Comparison of ENCODE assay signal across 9 cellular contexts in the genomic region with DNA sequence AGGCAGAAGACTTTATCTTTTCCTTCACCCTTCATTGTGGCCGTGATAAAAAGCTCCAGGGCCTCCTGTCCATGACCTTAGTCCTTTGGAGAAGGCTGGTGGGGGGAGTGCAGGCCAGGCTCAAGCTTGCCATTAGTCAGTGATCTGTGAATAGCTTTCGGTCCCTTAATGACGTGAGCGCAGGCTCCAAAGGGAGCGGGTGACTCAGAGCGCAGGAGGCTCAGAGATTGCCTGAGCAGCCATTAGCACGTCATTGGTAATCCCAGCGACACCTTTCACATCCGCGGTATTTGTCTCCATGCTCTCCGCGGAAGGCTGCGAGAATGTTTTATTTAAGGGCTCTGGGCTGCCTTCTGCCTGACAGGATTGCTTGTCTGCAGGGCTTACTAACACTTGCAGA.
DNase-seq lines count a peak whose midpoint lies in the region; ATAC-seq and TF ChIP-seq lines count a peak whose summit lies in the region.
"Had no signal": no experiment of that assay in that cellular context is flagged by ENCODE, and none has a peak within 500 bp of the region (broad histone marks: within the 10 kb centered on the region; RNA-seq: fewer than 3 reads in every experiment).

No MANE protein-coding gene starts in this region.

- no peaks in the 10 kb centered on the region for H3K9me3 ChIP-seq in RWPE2 (ENCODE audit: severe bottlenecking)

- no peaks in the 10 kb centered on the region for H3K27me3 Mint-ChIP-seq in nephron (ENCODE audit: low read depth)

- no peaks in the 10 kb centered on the region for H3K36me3 ChIP-seq in RWPE2 (ENCODE audit: low read depth)

- DNase-seq in EH (ENCODE audit: low read depth) = peak; percentile 99
- DNase-seq in RWPE2 (ENCODE audit: low spot score) = peak; percentile 76
- peak; percentile 98 for DNase-seq in fibroblast of mammary gland (ENCODE audit: low read depth)
- no peak for DNase-seq in activated effector memory CD4-positive, alpha-beta T cell treated with anti-CD3 and anti-CD28 coated beads, Interleukin-2, amount 50 U/mL, for 16 hours
- no peak for DNase-seq in activated CD4-positive, alpha-beta T cell treated with anti-CD3 and anti-CD28 coated beads, Interleukin-2, amount 50 U/mL, for 4 hours

- no peaks in the 10 kb centered on the region for H3K36me3 Mint-ChIP-seq in nephron (ENCODE audit: low read depth)
- H3K36me3 Mint-ChIP-seq: activated naive CD8-positive, alpha-beta T cell had no signal

- no peak overlapping the region for H3K27ac ChIP-seq in RWPE2 (ENCODE audit: poor library complexity, severe bottlenecking)

- peak; percentile 99 for ATAC-seq in RWPE2 (ENCODE audit: low read depth)
- ATAC-seq in HG03135 (IDR thresholded peaks at IDR 0.05; ENCODE audit: unreplicated experiment) = no peak
- ATAC-seq in HG03439 (IDR thresholded peaks at IDR 0.05; ENCODE audit: unreplicated experiment) = no peak

- peaks cover 11% of the 10 kb centered on the region for H3K4me1 ChIP-seq in RWPE2 (ENCODE audit: insufficient read depth, poor library complexity, severe bottlenecking)

- H3K27me3 ChIP-seq in RWPE2 (ENCODE audit: insufficient read depth, poor library complexity, severe bottlenecking) = no peaks in the 10 kb centered on the region

- no peaks in the 10 kb centered on the region for H3K9me3 Mint-ChIP-seq in nephron

- no peak overlapping the region for H3K4me3 ChIP-seq in RWPE2 (ENCODE audit: severe bottlenecking)
- peak overlapping the region; percentile 15 for H3K4me3 ChIP-seq in fibroblast of mammary gland (ENCODE audit: control insufficient read depth, low read depth, low read length)

- peak overlapping the region; percentile 63 to 70 (median 69) for H3K27ac Mint-ChIP-seq in nephron
- H3K27ac Mint-ChIP-seq: activated naive CD8-positive, alpha-beta T cell had no signal

- peak overlapping the region; percentile 72 to 78 (median 74) for H3K4me3 Mint-ChIP-seq in nephron
- H3K4me3 Mint-ChIP-seq: activated naive CD8-positive, alpha-beta T cell had no signal

- H3K4me1 Mint-ChIP-seq in nephron = peaks cover 9% of the 10 kb centered on the region

- TF ChIP-seq CTCF in RWPE2 (IDR thresholded peaks at IDR 0.05; ENCODE audit: poor library complexity, severe bottlenecking) (no peak), fibroblast of mammary gland (conservative IDR thresholded peaks at IDR 0.05; ENCODE audit: control insufficient read depth, insufficient read depth, low read depth, low read length) (no peak), nephron (IDR thresholded peaks at IDR 0.05; ENCODE audit: unreplicated experiment in 3 of 3) (no peak)

Comparison
In these comparisons a context has a peak if more than half of its experiments do, and no peak if none do; other contexts are left out.
1. DNase-seq: peak in EH (single experiment), RWPE2 (single experiment) and fibroblast of mammary gland (single experiment); none in activated effector memory CD4-positive, alpha-beta T cell treated with anti-CD3 and anti-CD28 coated beads, Interleukin-2, amount 50 U/mL, for 16 hours (single experiment) and activated CD4-positive, alpha-beta T cell treated with anti-CD3 and anti-CD28 coated beads, Interleukin-2, amount 50 U/mL, for 4 hours (0 of 2).